1 cellular context compared by ENCODE assay signal in genomic region chr10:72245949-72246525, GRCh38.
TF ChIP-seq lines count a peak whose summit lies in the region.

No MANE protein-coding gene starts in this region.

TF ChIP-seq in GM23338, 12 proteins besides CTCF, POLR2A, EP300 and RAD21 (continued from another document):
- TF ChIP-seq ZNF462 (CRISPR knock-in tag; IDR thresholded peaks at IDR 0.05) (no peak), REST (IDR thresholded peaks at IDR 0.05; ENCODE audit: unreplicated experiment) (no peak), JUNB (IDR thresholded peaks at IDR 0.05; ENCODE audit: unreplicated experiment) (no peak), EZH2phosphoT487 (IDR thresholded peaks at IDR 0.05; ENCODE audit: unreplicated experiment) (no peak), POLR2AphosphoS5 (IDR thresholded peaks at IDR 0.05; ENCODE audit: low read depth) (no peak)
